ENCODE assay signal across 8 cellular contexts in the genomic region with DNA sequence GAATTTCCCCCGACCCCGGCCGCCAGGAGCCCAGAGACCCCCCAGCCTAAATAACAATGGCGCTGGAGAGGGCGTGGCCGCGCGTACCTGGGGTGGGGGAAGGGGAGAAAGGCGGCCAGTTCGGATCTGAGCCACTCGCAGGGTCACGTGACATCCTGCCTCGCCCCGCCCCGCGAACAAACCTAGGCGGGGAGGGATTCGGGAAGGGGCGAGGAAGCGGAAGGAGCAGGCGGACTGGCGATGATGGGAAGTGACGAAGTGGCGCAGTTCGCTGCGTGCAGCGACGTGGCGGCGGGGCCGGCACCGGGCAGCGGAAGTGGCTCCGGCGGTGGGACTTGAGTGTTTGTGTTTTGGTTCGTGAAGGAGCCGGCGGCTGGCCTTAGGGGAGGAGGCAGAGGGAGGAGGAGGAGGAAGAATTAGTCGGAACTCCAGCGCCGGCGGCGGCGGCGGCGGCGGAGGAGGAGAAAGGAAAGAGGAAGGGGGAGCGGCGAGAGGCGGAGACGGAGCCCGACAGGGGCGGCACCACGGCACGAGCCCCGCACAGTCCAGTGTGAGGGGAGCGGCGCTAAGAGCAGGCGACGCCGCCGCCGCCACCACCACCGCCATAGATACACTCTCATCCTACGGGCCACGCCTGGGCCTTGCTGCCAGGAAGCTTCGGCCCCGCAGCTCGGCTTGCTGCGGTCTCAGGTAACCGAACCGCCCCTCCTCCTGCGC. TPM values are rescaled to one million over a fixed set of nuclear protein-coding genes. Genes with fewer than 3 reads are reported as not detected.
DNase-seq lines count a peak whose midpoint lies in the region; ATAC-seq and TF ChIP-seq lines count a peak whose summit lies in the region.

A gene with protein sequence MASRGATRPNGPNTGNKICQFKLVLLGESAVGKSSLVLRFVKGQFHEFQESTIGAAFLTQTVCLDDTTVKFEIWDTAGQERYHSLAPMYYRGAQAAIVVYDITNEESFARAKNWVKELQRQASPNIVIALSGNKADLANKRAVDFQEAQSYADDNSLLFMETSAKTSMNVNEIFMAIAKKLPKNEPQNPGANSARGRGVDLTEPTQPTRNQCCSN (plus strand): TSS at position 266 of the 717 bp plus-strand sequence. CDS start 3,802 bp downstream, outside the sequence.

- H3K27me3 Mint-ChIP-seq in T-helper 17 cell (no peaks in the 10 kb centered on the region), progenitor cell of endocrine pancreas (no peaks in the 10 kb centered on the region)

- peak; percentile 69 for DNase-seq in NCI-H1694 treated with DMSO at 0.1 percent for 48 hours (lab: John Stamatoyannopoulos, UW)
- DNase-seq in T-helper 17 cell, result peak; percentile 91 to 95 (median 93)
- DNase-seq in amygdala (lab: John Stamatoyannopoulos, UW), result peak; percentile 55 to 97 (median 92)
- peak; percentile 97 for DNase-seq in left cardiac atrium
- peak; percentile 94 for DNase-seq in progenitor cell of endocrine pancreas (ENCODE audit: low spot score, unreplicated experiment)
- DNase-seq in ureter (ENCODE audit: low spot score), result peak; percentile 98

- H3K36me3 Mint-ChIP-seq in T-helper 17 cell (ENCODE audit: low read depth), result peaks cover 10% of the 10 kb centered on the region
- peaks cover 13% of the 10 kb centered on the region for H3K36me3 Mint-ChIP-seq in progenitor cell of endocrine pancreas (ENCODE audit: insufficient read depth)

- TF ChIP-seq POLR2A in GM15510 (IDR thresholded peaks at IDR 0.05; ENCODE audit: borderline replicate concordance, extremely low read depth, insufficient read length), result peak; percentile 65

- H3K9me3 Mint-ChIP-seq in progenitor cell of endocrine pancreas (ENCODE audit: low read depth), result peaks cover 4% of the 10 kb centered on the region

- intact Hi-C loops in left cardiac atrium (cut with DNase I), result loop anchor here in 1 of 2 donors (5.0 to 10.0 kb wide), 2 partner anchors 90 to 238 kb away; partner anchors contain the start of gene SGO1

- H3K4me3 Mint-ChIP-seq in T-helper 17 cell (peak within 1 kb of the TSS; percentile 99), progenitor cell of endocrine pancreas (ENCODE audit: low read depth) (peak within 1 kb of the TSS; percentile 99)

- ATAC-seq in HG02885 (IDR thresholded peaks at IDR 0.05; ENCODE audit: poor library complexity, unreplicated experiment) (peak; percentile 94), T-helper 17 cell (peak; percentile 83), left cardiac atrium (peak; percentile 97 to 98)

- H3K9me3 ChIP-seq in T-helper 17 cell (ENCODE audit: control insufficient read depth, low read length, poor library complexity, severe bottlenecking), result no peaks in the 10 kb centered on the region

- no peak for TF ChIP-seq CTCF in progenitor cell of endocrine pancreas (IDR thresholded peaks at IDR 0.05; ENCODE audit: unreplicated experiment)

- H3K27ac Mint-ChIP-seq in T-helper 17 cell (peak within 1 kb of the TSS; percentile 98), progenitor cell of endocrine pancreas (peak within 1 kb of the TSS; percentile 99)

- peaks cover 37% of the 10 kb centered on the region for H3K4me1 Mint-ChIP-seq in T-helper 17 cell
- peaks cover 21% of the 10 kb centered on the region for H3K4me1 Mint-ChIP-seq in progenitor cell of endocrine pancreas (ENCODE audit: low read depth)

RNA-seq across cellular contexts. Expression of the gene that starts here (rescaled TPM):
- 100 to 1,000 TPM; 102 to 112 TPM for total RNA-seq in T-helper 17 cell
- 10 to 100 TPM; 40.9 to 71.2 TPM for total RNA-seq in left cardiac atrium
- total RNA-seq in progenitor cell of endocrine pancreas, result 58.2 and 59.8 TPM in 2 replicates
- 75.6 TPM for total RNA-seq in ureter

Comparison
In these comparisons a context has a peak if more than half of its experiments do, and no peak if none do; other contexts are left out.
1. Peak in every context shown above with its lines: DNase-seq and ATAC-seq.